ENCODE assay signal across 22 cellular contexts in the genomic region with DNA sequence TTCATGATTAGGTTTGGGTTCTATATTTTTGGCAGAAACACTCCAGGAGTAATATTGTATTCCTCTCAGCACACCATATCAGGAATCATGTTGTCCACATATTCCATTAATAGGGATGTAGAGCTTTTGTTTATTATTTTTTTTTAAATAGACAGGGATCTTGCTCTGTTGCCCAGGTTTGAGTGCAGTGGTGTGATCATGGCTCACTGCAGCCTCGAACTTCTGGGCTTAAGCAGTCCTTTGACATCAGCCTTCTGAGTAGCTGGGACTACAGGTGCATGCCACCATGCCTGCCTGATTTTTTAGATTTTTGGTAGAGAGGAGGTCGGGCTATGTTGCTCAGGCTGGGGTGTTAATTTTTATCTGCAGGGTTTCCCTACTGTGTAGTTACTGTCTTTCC.
"Had no signal": no experiment of that assay in that cellular context is flagged by ENCODE, and none has a peak within 500 bp of the region (broad histone marks: within the 10 kb centered on the region; RNA-seq: fewer than 3 reads in every experiment).

No MANE protein-coding gene starts in this region.

- H3K27me3 Mint-ChIP-seq: activated naive CD8-positive, alpha-beta T cell treated with anti-CD3 and anti-CD28 coated beads, Interleukin-2, amount 50 U/mL, for 24 hours; naive B cell; progenitor cell of endocrine pancreas had no signal

- H3K27ac ChIP-seq: epithelial cell of prostate, gastroesophageal sphincter, spleen, thoracic aorta, upper lobe of left lung had no signal

- H3K9me3 Mint-ChIP-seq: activated naive CD8-positive, alpha-beta T cell treated with anti-CD3 and anti-CD28 coated beads, Interleukin-2, amount 50 U/mL, for 24 hours; activated T-helper 2 cell treated with anti-CD3 and anti-CD28 coated beads, Interferon-gamma antibody, Interleukin-2, Interleukin-4, amounts not matched to agents 10 μg/mL and 5 μg/mL and 100 μg/mL, durations not matched to agents 14 hours and 24 hours and 36 hours had no signal

- H3K4me3 Mint-ChIP-seq: activated CD8-positive, alpha-beta T cell treated with anti-CD3 and anti-CD28 coated beads, Interleukin-2, amount 10 ng/mL, durations not matched to agents 7 days and 5 days; activated naive CD8-positive, alpha-beta T cell treated with anti-CD3 and anti-CD28 coated beads, Interleukin-2, amount 50 U/mL, for 24 hours had no signal

- H3K36me3 ChIP-seq: gastroesophageal sphincter, thoracic aorta had no signal

- DNase-seq: activated CD4-positive, alpha-beta T cell treated with anti-CD3 and anti-CD28 coated beads, Interleukin-2, amount 50 U/mL, for 1 hour; activated CD4-positive, CD25-positive, alpha-beta regulatory T cell treated with anti-CD3 and anti-CD28 coated beads, Interleukin-2, amount 50 U/mL, for 72 hours; activated CD8-positive, alpha-beta T cell treated with anti-CD3 and anti-CD28 coated beads, Interleukin-2, amount 10 ng/mL, durations not matched to agents 7 days and 5 days; activated naive CD4-positive, alpha-beta T cell; activated naive CD8-positive, alpha-beta T cell treated with anti-CD3 and anti-CD28 coated beads, Interleukin-2, amount 50 U/mL, for 24 hours; head of caudate nucleus; islet precursor cell; left cardiac atrium; mesenchymal stem cell; naive B cell; retina; spleen; stimulated activated CD4-positive, alpha-beta T cell treated with anti-CD3 and anti-CD28 coated beads, Interleukin-4, amount 100 ng/mL, for 1 hour; stimulated activated naive CD4-positive, alpha-beta T cell treated with Interleukin-2 at 50 U/mL for 16 hours; SW 1271; T-helper 2 cell; upper lobe of left lung had no signal

- H3K27ac Mint-ChIP-seq: activated CD8-positive, alpha-beta T cell treated with anti-CD3 and anti-CD28 coated beads, Interleukin-2, amount 10 ng/mL, durations not matched to agents 7 days and 5 days; activated naive CD8-positive, alpha-beta T cell treated with anti-CD3 and anti-CD28 coated beads, Interleukin-2, amount 50 U/mL, for 24 hours; activated T-helper 2 cell treated with anti-CD3 and anti-CD28 coated beads, Interferon-gamma antibody, Interleukin-2, Interleukin-4, amounts not matched to agents 10 μg/mL and 5 μg/mL and 100 μg/mL, durations not matched to agents 14 hours and 24 hours and 36 hours; progenitor cell of endocrine pancreas had no signal

- H3K27me3 ChIP-seq: gastroesophageal sphincter, spleen, upper lobe of left lung had no signal

- H3K9me3 ChIP-seq: gastroesophageal sphincter, spleen, thoracic aorta, upper lobe of left lung had no signal

- H3K4me3 ChIP-seq: gastroesophageal sphincter, spleen, thoracic aorta, upper lobe of left lung had no signal

- ATAC-seq: activated CD8-positive, alpha-beta T cell treated with anti-CD3 and anti-CD28 coated beads, Interleukin-2, amount 10 ng/mL, durations not matched to agents 7 days and 5 days; activated naive CD8-positive, alpha-beta T cell treated with anti-CD3 and anti-CD28 coated beads, Interleukin-2, amount 50 U/mL, for 24 hours; gastroesophageal sphincter; left cardiac atrium had no signal
